Comparison of ENCODE assay signal across 1 cellular context in genomic region chr16:24646646-24646995, GRCh38.
A peak's percentile ranks its signal among the peaks of the same experiment; 100 is the strongest.
TF ChIP-seq lines count a peak whose summit lies in the region.

No MANE protein-coding gene starts in this region.

TF ChIP-seq in HepG2, 621 proteins besides CTCF, POLR2A, EP300 and RAD21 (continued from another document):
- no peak for TF ChIP-seq ZHX1 (CRISPR knock-in tag; IDR thresholded peaks at IDR 0.05; ENCODE audit: low read depth)
- no peak for TF ChIP-seq FIP1L1 (IDR thresholded peaks at IDR 0.05; ENCODE audit: borderline replicate concordance, insufficient read depth, low read depth, low read length)
- TF ChIP-seq NPAS2 (CRISPR knock-in tag; IDR thresholded peaks at IDR 0.05; ENCODE audit: borderline replicate concordance), result no peak
- no peak for TF ChIP-seq ZNF446 (CRISPR knock-in tag; IDR thresholded peaks at IDR 0.05)
- peak; percentile 20; the same call in 1 of the 2 replicates for TF ChIP-seq MAFF (IDR thresholded peaks at IDR 0.05; ENCODE audit: low read depth, low read length)
- TF ChIP-seq NFE2L2 (IDR thresholded peaks at IDR 0.05; ENCODE audit: low read length), result peak; percentile 93
- TF ChIP-seq MAFK (conservative IDR thresholded peaks at IDR 0.05 in 1 of 2, IDR thresholded peaks at IDR 0.05 in 1 of 2; ENCODE audit: low read length in 2 of 2), result peak; percentile 44 to 57
- no peak for TF ChIP-seq HES4 (CRISPR knock-in tag; IDR thresholded peaks at IDR 0.05; ENCODE audit: borderline replicate concordance)
- no peak for TF ChIP-seq ZBTB10 (CRISPR knock-in tag; IDR thresholded peaks at IDR 0.05; ENCODE audit: borderline replicate concordance)
- no peak for TF ChIP-seq TBX2 (CRISPR knock-in tag; IDR thresholded peaks at IDR 0.05; ENCODE audit: borderline replicate concordance)
- TF ChIP-seq ZNF362 (CRISPR knock-in tag; IDR thresholded peaks at IDR 0.05; ENCODE audit: borderline replicate concordance), result no peak
- no peak for TF ChIP-seq ELF3 (CRISPR knock-in tag; IDR thresholded peaks at IDR 0.05)
- TF ChIP-seq MTF1 (CRISPR knock-in tag; IDR thresholded peaks at IDR 0.05), result no peak
